1 cellular context compared by ENCODE assay signal in the genomic region with DNA sequence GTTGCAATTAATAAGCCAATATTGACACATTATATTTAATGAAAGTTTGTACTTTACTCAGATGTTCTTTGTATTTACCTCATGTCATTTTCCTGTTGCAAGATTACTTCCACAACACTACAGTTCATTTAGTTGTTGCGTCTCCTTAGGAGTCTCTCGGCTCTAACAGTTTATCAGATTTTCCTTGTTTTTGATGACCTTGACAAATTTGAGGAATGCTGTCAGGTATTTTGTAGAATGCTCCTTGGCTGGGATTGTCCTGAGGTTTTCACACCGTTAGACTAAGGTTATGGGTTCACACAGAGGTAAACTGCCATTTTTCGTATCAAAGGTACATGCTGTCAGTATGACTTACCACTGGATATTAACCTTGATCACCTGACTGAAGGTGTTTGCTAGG.
TF ChIP-seq lines count a peak whose summit lies in the region.

No MANE protein-coding gene starts in this region.

TF ChIP-seq in IMR-90, 13 proteins besides CTCF, POLR2A, EP300 and RAD21:
- TF ChIP-seq MXI1 (IDR thresholded peaks at IDR 0.05; ENCODE audit: borderline replicate concordance, low read depth, low read length) (no peak), MAFK (IDR thresholded peaks at IDR 0.05; ENCODE audit: low read depth, low read length) (peak; percentile 82)
